Comparison of ENCODE assay signal across 9 cellular contexts in genomic region chr6:19837511-19838441, GRCh38. TPM values are rescaled to one million over a fixed set of nuclear protein-coding genes. Genes with fewer than 3 reads are reported as not detected.
DNase-seq lines count a peak whose midpoint lies in the region; ATAC-seq and TF ChIP-seq lines count a peak whose summit lies in the region.
"Had no signal": no experiment of that assay in that cellular context is flagged by ENCODE, and none has a peak within 500 bp of the region (broad histone marks: within the 10 kb centered on the region; RNA-seq: fewer than 3 reads in every experiment).

No MANE protein-coding gene starts in this region.

- peaks cover 36% of the 10 kb centered on the region for H3K4me1 Mint-ChIP-seq in progenitor cell of endocrine pancreas (ENCODE audit: low read depth)
- no peaks in the 10 kb centered on the region for H3K4me1 Mint-ChIP-seq in activated naive CD8-positive, alpha-beta T cell treated with anti-CD3 and anti-CD28 coated beads, Interleukin-2, amount 50 U/mL, for 24 hours

- H3K36me3 ChIP-seq in RWPE2 (ENCODE audit: low read depth) = no peaks in the 10 kb centered on the region

- H3K9me3 Mint-ChIP-seq in progenitor cell of endocrine pancreas (ENCODE audit: low read depth) = no peaks in the 10 kb centered on the region
- no peaks in the 10 kb centered on the region for H3K9me3 Mint-ChIP-seq in activated naive CD8-positive, alpha-beta T cell treated with anti-CD3 and anti-CD28 coated beads, Interleukin-2, amount 50 U/mL, for 24 hours

- DNase-seq in GM13977 (ENCODE audit: low spot score) (peak; percentile 21), RWPE2 (ENCODE audit: low spot score) (no peak), glomerular visceral epithelial cell (ENCODE audit: extremely low spot score) (peak; percentile 38), progenitor cell of endocrine pancreas (ENCODE audit: low spot score, unreplicated experiment) (peak; percentile 55), A172 (ENCODE audit: low spot score) (no peak)
- DNase-seq in activated naive CD8-positive, alpha-beta T cell treated with anti-CD3 and anti-CD28 coated beads, Interleukin-2, amount 50 U/mL, for 24 hours = no peak

- H3K27me3 Mint-ChIP-seq in progenitor cell of endocrine pancreas = peaks cover 2% of the 10 kb centered on the region
- peaks cover 45% of the 10 kb centered on the region for H3K27me3 Mint-ChIP-seq in activated naive CD8-positive, alpha-beta T cell treated with anti-CD3 and anti-CD28 coated beads, Interleukin-2, amount 50 U/mL, for 24 hours

- peak overlapping the region; percentile 96 for H3K27ac Mint-ChIP-seq in progenitor cell of endocrine pancreas
- no peak overlapping the region for H3K27ac Mint-ChIP-seq in activated naive CD8-positive, alpha-beta T cell treated with anti-CD3 and anti-CD28 coated beads, Interleukin-2, amount 50 U/mL, for 24 hours

- H3K9me3 ChIP-seq in RWPE2 (ENCODE audit: severe bottlenecking) = peaks cover 1% of the 10 kb centered on the region

- H3K4me3 Mint-ChIP-seq in progenitor cell of endocrine pancreas (ENCODE audit: low read depth) = peak overlapping the region; percentile 95
- H3K4me3 Mint-ChIP-seq in activated naive CD8-positive, alpha-beta T cell treated with anti-CD3 and anti-CD28 coated beads, Interleukin-2, amount 50 U/mL, for 24 hours = no peak overlapping the region

- in situ Hi-C loops in GM13977 (cut with MboI; ENCODE audit: low pct_unique_long_range_greater_than_20kb, low sequenced_read_pairs, unreplicated experiment) = no loop called here

- H3K36me3 Mint-ChIP-seq in progenitor cell of endocrine pancreas (ENCODE audit: insufficient read depth) = peaks cover 8% of the 10 kb centered on the region
- no peaks in the 10 kb centered on the region for H3K36me3 Mint-ChIP-seq in activated naive CD8-positive, alpha-beta T cell treated with anti-CD3 and anti-CD28 coated beads, Interleukin-2, amount 50 U/mL, for 24 hours (ENCODE audit: low read depth)

- ATAC-seq in RWPE2 (ENCODE audit: low read depth) (peak; percentile 74), GM21576 (IDR thresholded peaks at IDR 0.05; ENCODE audit: unreplicated experiment) (no peak), GM18870 (IDR thresholded peaks at IDR 0.05; ENCODE audit: unreplicated experiment) (no peak)
- ATAC-seq in activated naive CD8-positive, alpha-beta T cell treated with anti-CD3 and anti-CD28 coated beads, Interleukin-2, amount 50 U/mL, for 24 hours = no peak

- H3K4me1 ChIP-seq in RWPE2 (ENCODE audit: insufficient read depth, poor library complexity, severe bottlenecking) = no peaks in the 10 kb centered on the region

- TF ChIP-seq CTCF in GM13977 (IDR thresholded peaks at IDR 0.05; ENCODE audit: extremely low read depth, insufficient read depth, missing control alignments) = no peak
- no peak for TF ChIP-seq CTCF in RWPE2 (IDR thresholded peaks at IDR 0.05; ENCODE audit: poor library complexity, severe bottlenecking)
- TF ChIP-seq CTCF in progenitor cell of endocrine pancreas (IDR thresholded peaks at IDR 0.05; ENCODE audit: unreplicated experiment) = no peak

- peak overlapping the region; percentile 11 for H3K4me3 ChIP-seq in RWPE2 (ENCODE audit: severe bottlenecking)

- H3K27me3 ChIP-seq in RWPE2 (ENCODE audit: insufficient read depth, poor library complexity, severe bottlenecking) = peaks cover 89% of the 10 kb centered on the region

- no peak overlapping the region for H3K27ac ChIP-seq in RWPE2 (ENCODE audit: poor library complexity, severe bottlenecking)

RNA-seq across cellular contexts. Expression of gene ID4, which starts 0.6 kb away (rescaled TPM):
- 46.3 and 47.9 TPM in 2 replicates for total RNA-seq in progenitor cell of endocrine pancreas
- total RNA-seq in A172 (2014; rRNA removed; shearing (Covaris generic)) = 0.22 and 3.8 TPM in 2 replicates
- total RNA-seq: myocyte had no signal

Comparison
In these comparisons a context has a peak if more than half of its experiments do, and no peak if none do; other contexts are left out.
1. DNase-seq: peak in GM13977 (single experiment), glomerular visceral epithelial cell (single experiment) and progenitor cell of endocrine pancreas (single experiment); none in RWPE2 (single experiment), A172 (single experiment) and activated naive CD8-positive, alpha-beta T cell treated with anti-CD3 and anti-CD28 coated beads, Interleukin-2, amount 50 U/mL, for 24 hours (single experiment).